27 cellular contexts compared by ENCODE assay signal in the genomic region with DNA sequence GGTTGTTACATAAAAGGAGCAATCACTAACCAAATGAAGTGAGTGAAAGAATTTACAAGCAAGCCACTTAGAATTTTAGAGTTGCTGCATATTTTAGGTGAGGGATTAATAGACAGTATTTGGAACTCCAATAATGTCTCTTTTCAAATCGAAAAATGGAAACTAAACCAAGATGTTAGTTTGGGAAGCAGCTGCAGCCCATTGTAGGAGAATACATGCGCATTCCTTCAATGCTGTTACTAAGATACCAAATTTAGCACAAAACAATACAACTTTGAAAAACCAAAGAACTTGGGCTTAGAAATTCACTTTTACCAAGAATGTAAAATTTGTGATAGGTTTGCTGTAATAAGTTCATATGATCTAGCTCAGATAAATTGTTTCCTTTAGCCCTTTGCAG.
"Had no signal": no experiment of that assay in that cellular context is flagged by ENCODE, and none has a peak within 500 bp of the region (broad histone marks: within the 10 kb centered on the region; RNA-seq: fewer than 3 reads in every experiment).

No MANE protein-coding gene starts in this region.

- H3K9ac ChIP-seq: neural progenitor cell, parathyroid adenoma had no signal

- H2AFZ ChIP-seq: neural progenitor cell, parathyroid adenoma had no signal

- H3K4me2 ChIP-seq: neural progenitor cell had no signal

- H3K9me3 ChIP-seq: ovary, psoas muscle, right lobe of liver, sigmoid colon, stomach, thoracic aorta, thyroid gland, upper lobe of left lung, vagina had no signal

- H3K36me3 ChIP-seq: neural progenitor cell, ovary, right lobe of liver, sigmoid colon, stomach, thoracic aorta, thyroid gland, tibial nerve, upper lobe of left lung, vagina had no signal

- H3K27me3 Mint-ChIP-seq: progenitor cell of endocrine pancreas; stimulated activated naive B cell treated with anti-CD40 and anti-IgM and Interleukin-4, amounts not matched to agents 10 μg/mL and 1 μg/mL and 100 μg/mL, for 72 hours; stimulated activated naive CD8-positive, alpha-beta T cell treated with anti-CD3 and anti-CD28 coated beads, Interleukin-15, Interleukin-2, amounts not matched to agents 100 ng/mL and 50 ng/mL, for 24 hours had no signal

- H3K79me2 ChIP-seq: parathyroid adenoma had no signal

- H3K4me1 ChIP-seq: neural progenitor cell, parathyroid adenoma, psoas muscle, right lobe of liver, sigmoid colon, stomach, thyroid gland, tibial nerve, upper lobe of left lung, vagina had no signal

- H3K27ac ChIP-seq: neural progenitor cell, ovary, parathyroid adenoma, psoas muscle, right lobe of liver, sigmoid colon, stomach, thoracic aorta, thyroid gland, tibial nerve, upper lobe of left lung, vagina had no signal

- H3K4me1 Mint-ChIP-seq: nephron; stimulated activated effector memory CD8-positive, alpha-beta T cell treated with anti-CD3 and anti-CD28 coated beads, Interleukin-12 subunit alpha, Interleukin-12 subunit beta, amount 100 ng/mL, for 72 hours; stimulated activated naive B cell treated with anti-CD40 and anti-IgM and Interleukin-4, amounts not matched to agents 10 μg/mL and 1 μg/mL and 100 μg/mL, for 72 hours had no signal

- H3K4me3 Mint-ChIP-seq: nephron; neural progenitor cell; stimulated activated effector memory CD8-positive, alpha-beta T cell treated with anti-CD3 and anti-CD28 coated beads, Interleukin-12 subunit alpha, Interleukin-12 subunit beta, amount 100 ng/mL, for 72 hours; stimulated activated naive B cell treated with anti-CD40 and anti-IgM and Interleukin-4, amounts not matched to agents 10 μg/mL and 1 μg/mL and 100 μg/mL, for 72 hours; stimulated activated naive CD8-positive, alpha-beta T cell treated with anti-CD3 and anti-CD28 coated beads, Interleukin-15, Interleukin-2, amounts not matched to agents 100 ng/mL and 50 ng/mL, for 24 hours had no signal

- H3K4me3 ChIP-seq: neural progenitor cell, ovary, psoas muscle, right lobe of liver, sigmoid colon, stomach, thoracic aorta, thyroid gland, tibial nerve, upper lobe of left lung, vagina had no signal

- H3K27ac Mint-ChIP-seq: nephron; neural progenitor cell; progenitor cell of endocrine pancreas; stimulated activated effector memory CD8-positive, alpha-beta T cell treated with anti-CD3 and anti-CD28 coated beads, Interleukin-12 subunit alpha, Interleukin-12 subunit beta, amount 100 ng/mL, for 72 hours; stimulated activated naive B cell treated with anti-CD40 and anti-IgM and Interleukin-4, amounts not matched to agents 10 μg/mL and 1 μg/mL and 100 μg/mL, for 72 hours; stimulated activated naive CD8-positive, alpha-beta T cell treated with anti-CD3 and anti-CD28 coated beads, Interleukin-15, Interleukin-2, amounts not matched to agents 100 ng/mL and 50 ng/mL, for 24 hours had no signal

- DNase-seq: occipital lobe; ovary; posterior cingulate gyrus; psoas muscle; right cardiac atrium; right lobe of liver; sigmoid colon; small intestine; stimulated activated CD4-positive, alpha-beta T cell treated with anti-CD3 and anti-CD28 coated beads, Interleukin-15, amount 100 ng/mL, for 24 hours; stimulated activated CD4-positive, alpha-beta T cell treated with anti-CD3 and anti-CD28 coated beads, Interleukin-2, amount 100 ng/mL, for 24 hours; stimulated activated CD4-positive, alpha-beta T cell treated with anti-CD3 and anti-CD28 coated beads, Interleukin-2, amount 100 ng/mL, for 48 hours; stimulated activated CD4-positive, alpha-beta T cell treated with anti-CD3 and anti-CD28 coated beads, Interleukin-4, amount 100 ng/mL, for 24 hours; stimulated activated naive B cell treated with anti-CD40 and anti-IgM and Interleukin-4, amounts not matched to agents 10 μg/mL and 1 μg/mL and 100 μg/mL, for 72 hours; stimulated activated naive CD4-positive, alpha-beta T cell treated with Interleukin-2 at 50 U/mL for 16 hours; stomach; thyroid gland; trophoblast cell; upper lobe of left lung had no signal

- H3K27me3 ChIP-seq: neural progenitor cell, ovary, right lobe of liver, sigmoid colon, stomach, thyroid gland, tibial nerve, upper lobe of left lung, vagina had no signal

- ATAC-seq: psoas muscle; right cardiac atrium; right lobe of liver; stimulated activated effector memory CD8-positive, alpha-beta T cell treated with anti-CD3 and anti-CD28 coated beads, Interleukin-12 subunit alpha, Interleukin-12 subunit beta, amount 100 ng/mL, for 72 hours; stimulated activated naive B cell treated with anti-CD40 and anti-IgM and Interleukin-4, amounts not matched to agents 10 μg/mL and 1 μg/mL and 100 μg/mL, for 72 hours had no signal

- H3K36me3 Mint-ChIP-seq: neural progenitor cell; stimulated activated effector memory CD8-positive, alpha-beta T cell treated with anti-CD3 and anti-CD28 coated beads, Interleukin-12 subunit alpha, Interleukin-12 subunit beta, amount 100 ng/mL, for 72 hours; stimulated activated naive B cell treated with anti-CD40 and anti-IgM and Interleukin-4, amounts not matched to agents 10 μg/mL and 1 μg/mL and 100 μg/mL, for 72 hours had no signal
